Comparison of ENCODE assay signal across 1 cellular context in the genomic region with DNA sequence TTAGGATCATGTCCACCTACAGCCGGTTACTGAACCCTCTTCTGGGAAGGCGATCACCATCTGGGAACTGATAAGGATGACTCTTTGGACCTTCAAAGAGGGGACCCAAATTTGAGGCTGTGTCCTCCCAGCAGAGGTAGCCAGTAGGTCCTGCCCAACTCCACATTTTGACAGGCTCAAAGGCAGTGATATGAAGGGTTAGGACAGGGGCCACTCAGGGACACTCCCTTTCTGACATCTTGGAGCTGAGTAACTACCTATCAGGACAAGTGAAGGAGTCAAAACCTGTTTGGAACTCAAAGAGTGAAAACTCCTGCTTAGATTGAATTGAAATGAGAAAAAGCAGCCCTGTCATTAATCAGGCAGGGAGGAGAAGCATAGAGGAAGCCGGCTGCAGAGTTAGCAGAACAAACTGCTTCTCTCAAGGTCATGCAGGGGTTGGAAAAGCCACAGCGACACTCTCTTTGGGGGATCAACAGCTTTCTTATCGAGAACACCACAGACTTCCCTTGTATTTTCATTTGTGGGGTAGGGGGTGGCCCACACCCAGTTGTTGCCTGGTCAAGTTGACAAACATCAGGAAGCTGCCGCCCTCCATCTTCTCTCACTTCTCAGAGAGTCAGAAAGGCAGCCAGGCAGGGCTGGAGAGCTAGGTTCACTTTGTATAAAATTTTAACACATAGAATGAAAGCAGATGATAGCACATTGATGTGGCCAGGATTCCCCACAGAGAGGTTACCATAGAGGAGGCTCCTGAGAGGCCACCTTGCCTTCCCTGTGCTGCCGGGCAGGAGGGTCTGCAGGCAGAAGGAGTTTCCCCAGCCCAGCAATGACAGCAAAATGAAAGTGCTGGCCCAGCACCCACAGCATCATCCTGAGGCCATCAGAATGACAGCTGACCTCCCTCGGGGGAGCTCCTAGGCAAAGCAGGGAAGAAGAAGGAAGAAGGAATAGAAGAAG.
TF ChIP-seq lines count a peak whose summit lies in the region.

No MANE protein-coding gene starts in this region.

TF ChIP-seq in endothelial cell of umbilical vein, 7 proteins besides CTCF, POLR2A, EP300 and RAD21 (continued from another document):
- TF ChIP-seq JUN (IDR thresholded peaks at IDR 0.05; ENCODE audit: borderline replicate concordance, insufficient read depth, insufficient read length, low read depth) (no peak), POLR2AphosphoS5 (IDR thresholded peaks at IDR 0.05; ENCODE audit: insufficient read depth, low read depth, low read length) (no peak), EZH2 (IDR thresholded peaks at IDR 0.05; ENCODE audit: borderline replicate concordance, low read depth, low read length, severe bottlenecking) (no peak), GATA2 (IDR thresholded peaks at IDR 0.05; ENCODE audit: insufficient read depth, insufficient read length, low read depth, low read length) (no peak), MYC (IDR thresholded peaks at IDR 0.05; ENCODE audit: low read depth, low read length) (no peak)
- TF ChIP-seq, protein P1, sequence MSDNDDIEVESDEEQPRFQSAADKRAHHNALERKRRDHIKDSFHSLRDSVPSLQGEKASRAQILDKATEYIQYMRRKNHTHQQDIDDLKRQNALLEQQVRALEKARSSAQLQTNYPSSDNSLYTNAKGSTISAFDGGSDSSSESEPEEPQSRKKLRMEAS (IDR thresholded peaks at IDR 0.05; ENCODE audit: insufficient read depth, insufficient read length): no peak
